38 cellular contexts compared by ENCODE assay signal in the genomic region with DNA sequence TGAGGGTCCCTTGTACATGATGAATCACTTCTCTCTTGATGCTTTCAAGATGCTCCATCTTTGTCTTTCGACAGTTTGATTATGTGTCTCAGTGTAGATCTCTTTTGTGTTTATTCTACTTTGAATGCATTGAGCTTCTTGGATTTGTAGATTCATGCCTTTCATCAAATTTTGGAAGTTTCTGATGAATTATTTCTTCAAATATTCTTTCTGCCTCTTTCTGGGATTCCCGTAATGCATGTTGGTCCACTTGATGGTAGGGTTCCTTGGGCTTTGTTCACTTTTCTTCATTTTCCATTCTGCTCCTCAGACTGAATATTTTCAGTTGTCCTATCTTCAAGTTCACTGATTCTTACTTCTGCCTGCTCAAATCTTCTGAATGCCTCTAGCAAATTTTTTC.
"Had no signal": no experiment of that assay in that cellular context is flagged by ENCODE, and none has a peak within 500 bp of the region (broad histone marks: within the 10 kb centered on the region; RNA-seq: fewer than 3 reads in every experiment).

No MANE protein-coding gene starts in this region.

- FAIRE-seq: RCC 7860 had no signal

- H3K9ac ChIP-seq: KMS-11 had no signal

- H3K27ac Mint-ChIP-seq: activated CD4-positive, alpha-beta T cell treated with anti-CD3 and anti-CD28 coated beads, Interleukin-2, amount 10 ng/mL, durations not matched to agents 24 days and 14 days; activated naive CD4-positive, alpha-beta T cell treated with anti-CD3 and anti-CD28 coated beads, Interleukin-2, amount 10 ng/mL, durations not matched to agents 7 days and 5 days; activated naive CD8-positive, alpha-beta T cell; activated naive CD8-positive, alpha-beta T cell treated with anti-CD3 and anti-CD28 coated beads, Interleukin-2, amount 50 U/mL, for 24 hours; activated T-helper 1 cell treated with anti-CD3 and anti-CD28 coated beads, Interleukin-12 subunit alpha, Interleukin-12 subunit beta, Interleukin-2, Interleukin-4 antibody, amounts not matched to agents 30 ng/mL and 10 ng/mL and 1 ng/mL, durations not matched to agents 14 hours and 24 hours and 36 hours; T-cell; T-helper 17 cell had no signal

- ATAC-seq: activated naive CD8-positive, alpha-beta T cell treated with anti-CD3 and anti-CD28 coated beads, Interleukin-2, amount 50 U/mL, for 24 hours; activated T-cell treated with anti-CD3 and anti-CD28 coated beads, Interleukin-2, amount 50 U/mL, for 4 hours; PC-3; Right ventricle myocardium inferior; SK-N-SH treated with all-trans-retinoic acid at 6 μM for 48 hours; T-cell; T-helper 17 cell had no signal

- DNase-seq: activated CD4-positive, alpha-beta T cell treated with anti-CD3 and anti-CD28 coated beads for 1 hour; activated CD4-positive, alpha-beta T cell treated with anti-CD3 and anti-CD28 coated beads, Interleukin-2, amount 10 ng/mL, durations not matched to agents 24 days and 14 days; activated CD4-positive, alpha-beta T cell treated with anti-CD3 and anti-CD28 coated beads, Interleukin-2, amount 50 U/mL, for 4 hours; activated CD4-positive, CD25-positive, alpha-beta regulatory T cell; activated CD8-positive, alpha-beta memory T cell treated with anti-CD3 and anti-CD28 coated beads, Interleukin-2, amount 50 U/mL, for 4 hours; activated effector memory CD4-positive, alpha-beta T cell treated with Interleukin-2 at 50 U/mL for 16 hours; activated naive CD4-positive, alpha-beta T cell treated with anti-CD3 and anti-CD28 coated beads, Interleukin-2, amount 10 ng/mL, durations not matched to agents 7 days and 5 days; activated naive CD8-positive, alpha-beta T cell treated with anti-CD3 and anti-CD28 coated beads, Interleukin-2, amount 50 U/mL, for 24 hours; activated T-cell treated with anti-CD3 and anti-CD28 coated beads for 4 hours; activated T-cell treated with anti-CD3 and anti-CD28 coated beads, Interleukin-2, amount 50 U/mL, for 4 hours; amniotic stem cell; aorta; brain microvascular endothelial cell; central memory CD4-positive, alpha-beta T cell; MM.1S; MV-4-11; NCI-H1092; NCI-H1436 treated with DMSO at 0.1 percent for 48 hours; NCI-H1694 treated with DMSO at 0.1 percent for 48 hours; NCI-H2029; NCI-H2107; NCI-H2171; NCI-H510A; NCI-H526; NCI-H748 treated with DMSO at 0.1 percent for 48 hours; NK-92 treated with Interleukin-12 subunit alpha and Interleukin-12 subunit beta, amount 100 ng/mL, for 24 hours; PC-3; SIG-M5; T-cell; T-helper 17 cell had no signal

- H3K4me1 Mint-ChIP-seq: activated naive CD8-positive, alpha-beta T cell treated with anti-CD3 and anti-CD28 coated beads, Interleukin-2, amount 50 U/mL, for 24 hours had no signal

- H3K4me2 ChIP-seq: KMS-11 had no signal

- H3K27me3 Mint-ChIP-seq: activated CD4-positive, alpha-beta T cell treated with anti-CD3 and anti-CD28 coated beads, Interleukin-2, amount 10 ng/mL, durations not matched to agents 24 days and 14 days; activated naive CD4-positive, alpha-beta T cell treated with anti-CD3 and anti-CD28 coated beads, Interleukin-2, amount 10 ng/mL, durations not matched to agents 7 days and 5 days; activated naive CD8-positive, alpha-beta T cell; activated naive CD8-positive, alpha-beta T cell treated with anti-CD3 and anti-CD28 coated beads, Interleukin-2, amount 50 U/mL, for 24 hours; T-cell; T-helper 17 cell had no signal

- H3K27ac ChIP-seq: brain microvascular endothelial cell, KMS-11, RWPE1, VCaP had no signal

- H3K27me3 ChIP-seq: brain microvascular endothelial cell had no signal

- H3K4me3 Mint-ChIP-seq: activated CD4-positive, alpha-beta T cell treated with anti-CD3 and anti-CD28 coated beads, Interleukin-2, amount 10 ng/mL, durations not matched to agents 24 days and 14 days; activated naive CD4-positive, alpha-beta T cell treated with anti-CD3 and anti-CD28 coated beads, Interleukin-2, amount 10 ng/mL, durations not matched to agents 7 days and 5 days; activated naive CD8-positive, alpha-beta T cell; activated naive CD8-positive, alpha-beta T cell treated with anti-CD3 and anti-CD28 coated beads, Interleukin-2, amount 50 U/mL, for 24 hours; activated T-cell treated with anti-CD3 and anti-CD28 coated beads, Interleukin-2, amount 50 U/mL, for 4 hours; activated T-helper 1 cell treated with anti-CD3 and anti-CD28 coated beads, Interleukin-12 subunit alpha, Interleukin-12 subunit beta, Interleukin-2, Interleukin-4 antibody, amounts not matched to agents 30 ng/mL and 10 ng/mL and 1 ng/mL, durations not matched to agents 14 hours and 24 hours and 36 hours; T-cell; T-helper 17 cell had no signal
